8 cellular contexts compared by ENCODE assay signal in the genomic region with DNA sequence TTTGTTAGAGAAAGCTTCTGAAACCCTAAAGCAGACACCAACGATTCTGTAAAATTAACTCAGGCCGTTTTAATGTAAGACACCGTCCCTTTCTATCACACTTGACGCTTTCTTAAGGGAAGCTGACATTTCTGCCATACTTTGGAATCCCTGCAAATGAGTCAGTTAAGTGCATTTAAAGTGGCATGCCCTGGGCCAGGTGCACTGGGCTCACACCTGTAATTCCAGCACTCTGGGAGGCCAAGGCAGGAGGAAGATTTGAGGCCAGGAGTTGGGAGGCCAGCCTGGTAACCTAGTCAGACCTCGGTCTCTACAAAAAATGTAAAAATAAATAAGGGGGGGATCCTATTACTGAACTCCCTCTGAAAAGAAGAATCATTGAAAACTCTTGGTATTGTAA. TPM values are rescaled to one million over a fixed set of nuclear protein-coding genes. Genes with fewer than 3 reads are reported as not detected.
DNase-seq lines count a peak whose midpoint lies in the region; ATAC-seq, FAIRE-seq and TF ChIP-seq lines count a peak whose summit lies in the region.

No MANE protein-coding gene starts in this region.

- H3K79me2 ChIP-seq in OCI-LY1 (ENCODE audit: insufficient read depth, low read length) (peaks cover 88% of the 10 kb centered on the region), osteoblast (ENCODE audit: insufficient read depth, low read length) (peaks cover 87% of the 10 kb centered on the region)

- H3K27ac ChIP-seq in 22Rv1 (peak overlapping the region; percentile 93), OCI-LY1 (ENCODE audit: low read depth, low read length, poor library complexity, severe bottlenecking) (peak overlapping the region; percentile 91), epithelial cell of prostate (peak overlapping the region; percentile 96), osteoblast (ENCODE audit: low read depth, low read length) (peak overlapping the region; percentile 87)

- FAIRE-seq in HTR-8/SVneo (lab: Jason Lieb, UNC), result no peak

- TF ChIP-seq CTCF in 22Rv1 (IDR thresholded peaks at IDR 0.05) (no peak), OCI-LY1 (IDR thresholded peaks at IDR 0.05; ENCODE audit: low read length) (no peak), osteoblast (IDR thresholded peaks at IDR 0.05; ENCODE audit: extremely low read depth, low read depth, low read length) (no peak)

- no peaks in the 10 kb centered on the region for H3K9me2 ChIP-seq in OCI-LY1 (ENCODE audit: low read depth, low read length)

- DNase-seq in epithelial cell of prostate (ENCODE audit: low read depth, low spot score), result no peak
- no peak for DNase-seq in osteoblast (ENCODE audit: insufficient read length, low spot score, missing footprints)
- no peak for DNase-seq in NAMALWA (ENCODE audit: low spot score)
- no peak for DNase-seq in germinal center (ENCODE audit: low spot score)
- no peak for DNase-seq in HTR-8/SVneo (ENCODE audit: insufficient read length, low spot score)

- no peaks in the 10 kb centered on the region for H3F3A ChIP-seq in OCI-LY1 (ENCODE audit: insufficient read depth, low read length)

- H3K36me3 ChIP-seq in OCI-LY1 (ENCODE audit: insufficient read depth, low read length) (peaks cover 52% of the 10 kb centered on the region), osteoblast (ENCODE audit: insufficient read depth, low read length) (peaks cover 1% of the 10 kb centered on the region)

- peak overlapping the region; percentile 6; the same call in 1 of the 2 replicates for H3K9ac ChIP-seq in OCI-LY1 (ENCODE audit: low read length)

- H3K4me1 ChIP-seq in OCI-LY1 (ENCODE audit: insufficient read depth, low read length, severe bottlenecking) (peaks cover 46% of the 10 kb centered on the region), osteoblast (ENCODE audit: insufficient read depth, low read length) (peaks cover 39% of the 10 kb centered on the region)

- H3K4me2 ChIP-seq in OCI-LY1 (ENCODE audit: low read length) (peak overlapping the region; percentile 85), osteoblast (ENCODE audit: insufficient read depth, low read length) (peak overlapping the region; percentile 92)

- no peaks in the 10 kb centered on the region for H4K20me1 ChIP-seq in OCI-LY1 (ENCODE audit: insufficient read depth, low read length)
- H4K20me1 ChIP-seq in osteoblast (ENCODE audit: insufficient read depth, low read length), result peaks cover 54% of the 10 kb centered on the region

- H3K9me3 ChIP-seq in OCI-LY1 (ENCODE audit: low read length), result no peaks in the 10 kb centered on the region
- no peaks in the 10 kb centered on the region for H3K9me3 ChIP-seq in osteoblast (ENCODE audit: low read depth, low read length)

- no peak overlapping the region for H2AFZ ChIP-seq in OCI-LY1 (ENCODE audit: low read length)
- no peak overlapping the region for H2AFZ ChIP-seq in osteoblast (ENCODE audit: low read length)

- H3K4me3 ChIP-seq in OCI-LY1 (ENCODE audit: low read depth, low read length, poor library complexity, severe bottlenecking), result peak overlapping the region; percentile 76
- peak overlapping the region; percentile 90 for H3K4me3 ChIP-seq in osteoblast (ENCODE audit: insufficient read depth, low read length)

- ATAC-seq in HG02852 (IDR thresholded peaks at IDR 0.05; ENCODE audit: unreplicated experiment), result no peak

- H3K27me3 ChIP-seq in OCI-LY1 (ENCODE audit: insufficient read depth, low read length) (no peaks in the 10 kb centered on the region), osteoblast (ENCODE audit: insufficient read depth, low read length) (no peaks in the 10 kb centered on the region)

RNA-seq across cellular contexts. Expression of gene UBE2H, which starts 4.4 kb away (rescaled TPM):
- 60.1 and 61.2 TPM in 2 replicates for total RNA-seq in osteoblast
